ENCODE assay signal across 10 cellular contexts in genomic region chr9:87711857-87712800, GRCh38. TPM values are rescaled to one million over a fixed set of nuclear protein-coding genes. Genes with fewer than 3 reads are reported as not detected.
DNase-seq lines count a peak whose midpoint lies in the region; ATAC-seq lines count a peak whose summit lies in the region.
"Had no signal": no experiment of that assay in that cellular context is flagged by ENCODE, and none has a peak within 500 bp of the region (broad histone marks: within the 10 kb centered on the region; RNA-seq: fewer than 3 reads in every experiment).

No MANE protein-coding gene starts in this region.

- H3K27ac ChIP-seq in adipose tissue (ENCODE audit: low read depth, low read length) (peak overlapping the region; percentile 13), substantia nigra (ENCODE audit: low read depth, low read length, poor library complexity, severe bottlenecking) (peak overlapping the region; percentile 15)

- WGBS in adipose tissue, 3 donors = 69 to 81% (median 72%) methylated on average over 9 of the region's 9 CpGs

- DNase-seq in HCEC 1CT (peak; percentile 82), islet precursor cell (peak; percentile 95), substantia nigra (lab: John Stamatoyannopoulos, UW) (peak in 1 of 49 donors; percentile 15), GM19238 (ENCODE audit: insufficient read length, low spot score) (no peak)
- DNase-seq in stimulated activated CD4-positive, alpha-beta T cell treated with anti-CD3 and anti-CD28 coated beads, Interleukin-4, amount 100 ng/mL, for 1 hour = no peak
- no peak for DNase-seq in activated effector memory CD4-positive, alpha-beta T cell treated with Interleukin-2 at 50 U/mL for 16 hours
- DNase-seq: activated T-cell treated with anti-CD3 and anti-CD28 coated beads, Interleukin-2, amount 50 U/mL, for 1 hour; gastrocnemius medialis had no signal

- ATAC-seq in GM18861 (IDR thresholded peaks at IDR 0.05; ENCODE audit: unreplicated experiment) = no peak
- ATAC-seq: gastrocnemius medialis had no signal

RNA-seq across cellular contexts. Expression of gene CTSL, which starts 13.8 kb away (rescaled TPM):
- polyA plus RNA-seq in adipose tissue = 100 to 1,000 TPM in 2 of 3 donors, 10 to 100 TPM in 1; 72.8 to 608 (median 181) TPM

Comparison
In these comparisons a context has a peak if more than half of its experiments do, and no peak if none do; other contexts are left out.
1. DNase-seq: peak in HCEC 1CT (single experiment) and islet precursor cell (single experiment); none in stimulated activated CD4-positive, alpha-beta T cell treated with anti-CD3 and anti-CD28 coated beads, Interleukin-4, amount 100 ng/mL, for 1 hour (single experiment), activated effector memory CD4-positive, alpha-beta T cell treated with Interleukin-2 at 50 U/mL for 16 hours (single experiment) and GM19238 (single experiment).